ENCODE assay signal across 1 cellular context in genomic region chr2:9799011-9799596, GRCh38.
TF ChIP-seq lines count a peak whose summit lies in the region.

No MANE protein-coding gene starts in this region.

TF ChIP-seq in IMR-90, 13 proteins besides CTCF, POLR2A, EP300 and RAD21:
- TF ChIP-seq, protein P1, sequence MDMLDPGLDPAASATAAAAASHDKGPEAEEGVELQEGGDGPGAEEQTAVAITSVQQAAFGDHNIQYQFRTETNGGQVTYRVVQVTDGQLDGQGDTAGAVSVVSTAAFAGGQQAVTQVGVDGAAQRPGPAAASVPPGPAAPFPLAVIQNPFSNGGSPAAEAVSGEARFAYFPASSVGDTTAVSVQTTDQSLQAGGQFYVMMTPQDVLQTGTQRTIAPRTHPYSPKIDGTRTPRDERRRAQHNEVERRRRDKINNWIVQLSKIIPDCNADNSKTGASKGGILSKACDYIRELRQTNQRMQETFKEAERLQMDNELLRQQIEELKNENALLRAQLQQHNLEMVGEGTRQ (IDR thresholded peaks at IDR 0.05; ENCODE audit: low read depth, low read length): no peak
- TF ChIP-seq, protein P2, sequence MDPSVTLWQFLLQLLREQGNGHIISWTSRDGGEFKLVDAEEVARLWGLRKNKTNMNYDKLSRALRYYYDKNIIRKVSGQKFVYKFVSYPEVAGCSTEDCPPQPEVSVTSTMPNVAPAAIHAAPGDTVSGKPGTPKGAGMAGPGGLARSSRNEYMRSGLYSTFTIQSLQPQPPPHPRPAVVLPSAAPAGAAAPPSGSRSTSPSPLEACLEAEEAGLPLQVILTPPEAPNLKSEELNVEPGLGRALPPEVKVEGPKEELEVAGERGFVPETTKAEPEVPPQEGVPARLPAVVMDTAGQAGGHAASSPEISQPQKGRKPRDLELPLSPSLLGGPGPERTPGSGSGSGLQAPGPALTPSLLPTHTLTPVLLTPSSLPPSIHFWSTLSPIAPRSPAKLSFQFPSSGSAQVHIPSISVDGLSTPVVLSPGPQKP (IDR thresholded peaks at IDR 0.05; ENCODE audit: borderline replicate concordance, low read depth, low read length): no peak
- TF ChIP-seq CHD1 (IDR thresholded peaks at IDR 0.05; ENCODE audit: low read depth, low read length) (no peak), RFX5 (IDR thresholded peaks at IDR 0.05; ENCODE audit: low read depth, low read length) (no peak), BHLHE40 (IDR thresholded peaks at IDR 0.05; ENCODE audit: low read depth, low read length) (no peak), MAZ (IDR thresholded peaks at IDR 0.05; ENCODE audit: borderline replicate concordance, low read depth, low read length) (no peak), SMC3 (IDR thresholded peaks at IDR 0.05; ENCODE audit: low read depth, low read length) (no peak), RCOR1 (IDR thresholded peaks at IDR 0.05; ENCODE audit: insufficient replicate concordance, low read length) (no peak), FOS (IDR thresholded peaks at IDR 0.05; ENCODE audit: low read depth, low read length) (no peak), NFE2L2 (IDR thresholded peaks at IDR 0.05; ENCODE audit: low read depth, low read length) (no peak), CEBPB (IDR thresholded peaks at IDR 0.05; ENCODE audit: low read depth, low read length) (no peak), MAFK (IDR thresholded peaks at IDR 0.05; ENCODE audit: low read depth, low read length) (no peak), MXI1 (IDR thresholded peaks at IDR 0.05; ENCODE audit: borderline replicate concordance, low read depth, low read length) (no peak)
TF ChIP-seq in IMR-90: peak in this region for 0.
